Comparison of ENCODE assay signal across 2 cellular contexts in the genomic region with DNA sequence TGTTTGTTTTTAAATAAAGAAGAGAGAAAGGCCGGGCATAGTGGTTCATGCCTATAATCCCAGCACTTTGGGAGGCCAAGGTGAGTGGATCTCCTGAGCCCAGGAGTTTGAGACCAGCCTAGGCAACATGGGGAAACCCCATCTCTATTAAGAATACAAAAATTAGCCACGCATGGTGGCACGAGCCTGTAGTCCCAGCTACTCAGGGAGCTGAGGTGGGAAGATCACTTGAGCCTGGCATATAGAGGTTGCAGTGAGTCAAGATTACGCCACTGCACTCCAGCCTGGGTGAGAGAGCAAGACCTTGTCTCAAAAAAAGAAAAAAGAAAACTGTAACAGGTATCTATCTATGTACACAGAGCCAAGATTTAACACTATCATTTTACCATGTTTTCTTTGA.
TF ChIP-seq lines count a peak whose summit lies in the region.

No MANE protein-coding gene starts in this region.

TF ChIP-seq in SK-N-SH, 30 proteins besides CTCF, POLR2A, EP300 and RAD21 (continued from another document):
- TF ChIP-seq, protein P1, sequence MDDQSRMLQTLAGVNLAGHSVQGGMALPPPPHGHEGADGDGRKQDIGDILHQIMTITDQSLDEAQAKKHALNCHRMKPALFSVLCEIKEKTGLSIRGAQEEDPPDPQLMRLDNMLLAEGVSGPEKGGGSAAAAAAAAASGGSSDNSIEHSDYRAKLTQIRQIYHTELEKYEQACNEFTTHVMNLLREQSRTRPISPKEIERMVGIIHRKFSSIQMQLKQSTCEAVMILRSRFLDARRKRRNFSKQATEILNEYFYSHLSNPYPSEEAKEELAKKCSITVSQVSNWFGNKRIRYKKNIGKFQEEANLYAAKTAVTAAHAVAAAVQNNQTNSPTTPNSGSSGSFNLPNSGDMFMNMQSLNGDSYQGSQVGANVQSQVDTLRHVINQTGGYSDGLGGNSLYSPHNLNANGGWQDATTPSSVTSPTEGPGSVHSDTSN (IDR thresholded peaks at IDR 0.05), result no peak
- TF ChIP-seq TCF12 (IDR thresholded peaks at IDR 0.05), result no peak
- no peak for TF ChIP-seq FOSL2 (IDR thresholded peaks at IDR 0.05; ENCODE audit: borderline replicate concordance, low read depth)
- no peak for TF ChIP-seq JUND (IDR thresholded peaks at IDR 0.05)
- TF ChIP-seq, protein P2, sequence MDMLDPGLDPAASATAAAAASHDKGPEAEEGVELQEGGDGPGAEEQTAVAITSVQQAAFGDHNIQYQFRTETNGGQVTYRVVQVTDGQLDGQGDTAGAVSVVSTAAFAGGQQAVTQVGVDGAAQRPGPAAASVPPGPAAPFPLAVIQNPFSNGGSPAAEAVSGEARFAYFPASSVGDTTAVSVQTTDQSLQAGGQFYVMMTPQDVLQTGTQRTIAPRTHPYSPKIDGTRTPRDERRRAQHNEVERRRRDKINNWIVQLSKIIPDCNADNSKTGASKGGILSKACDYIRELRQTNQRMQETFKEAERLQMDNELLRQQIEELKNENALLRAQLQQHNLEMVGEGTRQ (IDR thresholded peaks at IDR 0.05; ENCODE audit: borderline replicate concordance, low read depth, low read length), result no peak
- no peak for TF ChIP-seq GATA2 (CRISPR knock-in tag; IDR thresholded peaks at IDR 0.05)
- no peak for TF ChIP-seq RCOR1 (IDR thresholded peaks at IDR 0.05; ENCODE audit: low read length)
- no peak for TF ChIP-seq GABPA (IDR thresholded peaks at IDR 0.05; ENCODE audit: low read depth)
- TF ChIP-seq CHD2 (IDR thresholded peaks at IDR 0.05; ENCODE audit: low read length, partially characterized antibody), result no peak
- TF ChIP-seq NFIC (IDR thresholded peaks at IDR 0.05; ENCODE audit: borderline replicate concordance), result no peak

TF ChIP-seq in SK-N-SH treated with all-trans-retinoic acid at 6 μM for 48 hours, 23 proteins besides CTCF, POLR2A, EP300 and RAD21 (continued from another document):
- TF ChIP-seq PATZ1 (CRISPR knock-in tag; IDR thresholded peaks at IDR 0.05; ENCODE audit: borderline replicate concordance) (no peak), TCF4 (CRISPR knock-in tag; IDR thresholded peaks at IDR 0.05; ENCODE audit: borderline replicate concordance) (no peak), RARB (CRISPR knock-in tag; IDR thresholded peaks at IDR 0.05) (no peak), ZNF8 (CRISPR knock-in tag; IDR thresholded peaks at IDR 0.05) (no peak), TSHZ2 (CRISPR knock-in tag; IDR thresholded peaks at IDR 0.05) (no peak)
